27 cellular contexts compared by ENCODE assay signal in the genomic region with DNA sequence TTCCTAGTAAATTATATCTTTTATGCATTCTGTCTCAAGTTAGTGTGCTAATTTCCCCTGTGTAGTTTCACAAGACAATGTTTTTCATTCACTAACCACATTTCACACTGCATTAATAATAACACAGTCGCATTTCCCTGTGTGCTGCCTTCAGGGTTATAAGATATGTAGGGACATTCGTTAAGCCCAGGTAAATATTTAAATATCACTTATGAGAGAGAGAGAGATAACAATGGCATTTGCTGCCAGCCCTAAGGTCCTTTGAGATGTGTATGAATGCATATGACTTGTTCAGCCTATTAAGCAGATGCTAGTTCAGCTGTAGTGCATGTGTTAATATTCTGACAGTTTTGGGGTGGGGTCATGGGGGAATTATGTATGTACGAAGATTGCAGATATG.
"Had no signal": no experiment of that assay in that cellular context is flagged by ENCODE, and none has a peak within 500 bp of the region (broad histone marks: within the 10 kb centered on the region; RNA-seq: fewer than 3 reads in every experiment).

No MANE protein-coding gene starts in this region.

- H3K4me1 Mint-ChIP-seq: naive thymus-derived CD4-positive, alpha-beta T cell; nephron; neural progenitor cell; stimulated activated naive CD8-positive, alpha-beta T cell treated with anti-CD3 and anti-CD28 coated beads, Interleukin-15, amount 100 ng/mL, for 72 hours had no signal

- H3K36me3 Mint-ChIP-seq: naive thymus-derived CD4-positive, alpha-beta T cell; neural progenitor cell had no signal

- H3K9me3 ChIP-seq: gastrocnemius medialis, mucosa of descending colon, right lobe of liver, suprapubic skin, vagina had no signal

- H3K4me3 ChIP-seq: dorsolateral prefrontal cortex, gastrocnemius medialis, heart left ventricle, hepatocyte, mucosa of descending colon, neural progenitor cell, right lobe of liver, smooth muscle cell, suprapubic skin, transverse colon, vagina had no signal

- H3K27me3 Mint-ChIP-seq: naive thymus-derived CD4-positive, alpha-beta T cell; progenitor cell of endocrine pancreas; stimulated activated naive CD8-positive, alpha-beta T cell treated with anti-CD3 and anti-CD28 coated beads, Interleukin-15, amount 100 ng/mL, for 72 hours had no signal

- H3K27ac Mint-ChIP-seq: mesothelial cell of epicardium, nephron, neural progenitor cell had no signal

- H3K4me1 ChIP-seq: gastrocnemius medialis, heart left ventricle, neural progenitor cell, parathyroid adenoma, right lobe of liver, transverse colon, vagina had no signal

- H3K27me3 ChIP-seq: dorsolateral prefrontal cortex, gastrocnemius medialis, heart left ventricle, hepatocyte, neural progenitor cell, right lobe of liver, suprapubic skin, transverse colon, vagina had no signal

- H3K27ac ChIP-seq: dorsolateral prefrontal cortex, gastrocnemius medialis, heart left ventricle, hepatocyte, neural progenitor cell, parathyroid adenoma, right lobe of liver, suprapubic skin, transverse colon, vagina had no signal

- DNase-seq: dorsolateral prefrontal cortex; effector CD4-positive, alpha-beta T cell; foreskin fibroblast; gastrocnemius medialis; heart left ventricle; kidney; mesenchymal stem cell; mucosa of descending colon; naive thymus-derived CD4-positive, alpha-beta T cell; right lobe of liver; stimulated activated CD4-positive, alpha-beta T cell treated with anti-CD3 and anti-CD28 coated beads, Interleukin-12 subunit alpha, Interleukin-12 subunit beta, amount 100 ng/mL, for 4 hours; stimulated activated CD4-positive, alpha-beta T cell treated with anti-CD3 and anti-CD28 coated beads, Interleukin-1b, Interleukin-23, amount 100 ng/mL, for 48 hours; stimulated activated CD4-positive, alpha-beta T cell treated with anti-CD3 and anti-CD28 coated beads, Interleukin-4, amount 100 ng/mL, for 1 hour; stimulated activated CD8-positive, alpha-beta memory T cell treated with anti-CD3 and anti-CD28 coated beads, Interleukin-4, amount 100 ng/mL, for 48 hours; stimulated activated naive CD4-positive, alpha-beta T cell; stimulated activated naive CD8-positive, alpha-beta T cell treated with anti-CD3 and anti-CD28 coated beads, Interleukin-15, amount 100 ng/mL, for 72 hours; transverse colon had no signal

- H3K36me3 ChIP-seq: gastrocnemius medialis, heart left ventricle, neural progenitor cell, right lobe of liver, suprapubic skin, transverse colon, vagina had no signal

- ATAC-seq: gastrocnemius medialis; heart left ventricle; left lobe of liver; mucosa of descending colon; naive thymus-derived CD4-positive, alpha-beta T cell; right lobe of liver; stimulated activated naive CD8-positive, alpha-beta T cell treated with anti-CD3 and anti-CD28 coated beads, Interleukin-15, amount 100 ng/mL, for 72 hours had no signal

- H3K4me3 Mint-ChIP-seq: mesothelial cell of epicardium; naive thymus-derived CD4-positive, alpha-beta T cell; nephron; neural progenitor cell; stimulated activated naive CD8-positive, alpha-beta T cell treated with anti-CD3 and anti-CD28 coated beads, Interleukin-15, amount 100 ng/mL, for 72 hours had no signal
